ENCODE assay signal across 8 cellular contexts in genomic region chr20:1900321-1900791, GRCh38.
DNase-seq lines count a peak whose midpoint lies in the region; ATAC-seq and TF ChIP-seq lines count a peak whose summit lies in the region.

No MANE protein-coding gene starts in this region.

- peaks cover 40% of the 10 kb centered on the region for H3K27me3 Mint-ChIP-seq in nephron (ENCODE audit: low read depth)

- no peak for TF ChIP-seq POLR2A in erythroblast (IDR thresholded peaks at IDR 0.05; ENCODE audit: low read length)

- DNase-seq in COLO829 (ENCODE audit: low spot score) (peak; percentile 65), RKO (ENCODE audit: low spot score) (peak; percentile 77), erythroblast (lab: John Stamatoyannopoulos, UW) (peak; percentile 9 to 14), KG1 (lab: John Stamatoyannopoulos, UW) (no peak)
- DNase-seq in activated CD4-positive, alpha-beta T cell treated with anti-CD3 and anti-CD28 coated beads for 4 hours, result no peak
- DNase-seq in activated CD8-positive, alpha-beta memory T cell treated with anti-CD3 and anti-CD28 coated beads, Interleukin-2, amount 50 U/mL, for 48 hours, result no peak

- no peak overlapping the region for H3K27ac Mint-ChIP-seq in nephron

- peak overlapping the region in 1 of 3 experiments; percentile 37 for H3K4me3 Mint-ChIP-seq in nephron

- peaks cover 49% of the 10 kb centered on the region for H3K4me1 Mint-ChIP-seq in nephron

- peak; percentile 45 for ATAC-seq in HG02885 (IDR thresholded peaks at IDR 0.05; ENCODE audit: poor library complexity, unreplicated experiment)

- peak; percentile 59 to 75 (median 64) for TF ChIP-seq CTCF in nephron (IDR thresholded peaks at IDR 0.05; ENCODE audit: unreplicated experiment in 3 of 3)

- peaks cover 3% of the 10 kb centered on the region for H3K36me3 Mint-ChIP-seq in nephron (ENCODE audit: low read depth)

- H3K9me3 Mint-ChIP-seq in nephron, result no peaks in the 10 kb centered on the region

Comparison
In these comparisons a context has a peak if more than half of its experiments do, and no peak if none do; other contexts are left out.
1. DNase-seq: peak in COLO829 (single experiment), RKO (single experiment) and erythroblast (2 of 2); none in activated CD4-positive, alpha-beta T cell treated with anti-CD3 and anti-CD28 coated beads for 4 hours (0 of 2), activated CD8-positive, alpha-beta memory T cell treated with anti-CD3 and anti-CD28 coated beads, Interleukin-2, amount 50 U/mL, for 48 hours (single experiment) and KG1 (single experiment).